In genomic region chr2:74250189-74250631, GRCh38 we compare ENCODE assay signal across 8 cellular contexts. TPM values are rescaled to one million over a fixed set of nuclear protein-coding genes. Genes with fewer than 3 reads are reported as not detected.
DNase-seq lines count a peak whose midpoint lies in the region; ATAC-seq, FAIRE-seq and TF ChIP-seq lines count a peak whose summit lies in the region.

No MANE protein-coding gene starts in this region.

- H3K27ac ChIP-seq in WERI-Rb-1 (no peak overlapping the region), left lung (no peak overlapping the region)

- DNase-seq in NCI-H1105 treated with DMSO at 0.1 percent for 48 hours (lab: John Stamatoyannopoulos, UW) (peak; percentile 47), NCI-H1105 (lab: John Stamatoyannopoulos, UW) (no peak), M059J (ENCODE audit: low read depth) (peak; percentile 25), WERI-Rb-1 (peak; percentile 63), bronchial epithelial cell (ENCODE audit: low read depth) (peak; percentile 29), left lung (peak in 1 of 2 donors; percentile 40), cortex of kidney (lab: John Stamatoyannopoulos, UW) (no peak)
- DNase-seq in stimulated activated CD8-positive, alpha-beta memory T cell treated with anti-CD3 and anti-CD28 coated beads, Interleukin-15, amount 100 ng/mL, for 24 hours (ENCODE audit: low read depth), result peak; percentile 26

- peak; percentile 86 for TF ChIP-seq CTCF in WERI-Rb-1 (IDR thresholded peaks at IDR 0.05; ENCODE audit: low read depth, low read length)
- TF ChIP-seq CTCF in bronchial epithelial cell (IDR thresholded peaks at IDR 0.05; ENCODE audit: insufficient read depth, low read length, severe bottlenecking), result peak; percentile 78
- TF ChIP-seq CTCF in left lung (IDR thresholded peaks at IDR 0.05), result peak; percentile 66 to 74

- FAIRE-seq in bronchial epithelial cell (lab: Jason Lieb, UNC), result no peak

- H3K4me3 ChIP-seq in WERI-Rb-1 (ENCODE audit: low read depth, low read length) (no peak overlapping the region), bronchial epithelial cell (ENCODE audit: low read depth, low read length) (no peak overlapping the region), left lung (no peak overlapping the region)

- intact Hi-C loops in left lung (cut with DNase I), result no loop called here

- H3K36me3 ChIP-seq in WERI-Rb-1 (no peaks in the 10 kb centered on the region; the same call in none of the 2 replicates), bronchial epithelial cell (ENCODE audit: control insufficient read depth, insufficient read depth, low read length) (no peaks in the 10 kb centered on the region), left lung (no peaks in the 10 kb centered on the region)

- no peaks in the 10 kb centered on the region for H3K27me3 ChIP-seq in WERI-Rb-1 (ENCODE audit: insufficient read depth, low read depth, severe bottlenecking)
- H3K27me3 ChIP-seq in bronchial epithelial cell (ENCODE audit: control insufficient read depth, insufficient read depth, low read length), result no peaks in the 10 kb centered on the region
- no peaks in the 10 kb centered on the region for H3K27me3 ChIP-seq in left lung

- no peaks in the 10 kb centered on the region for H3K9me3 ChIP-seq in WERI-Rb-1 (ENCODE audit: severe bottlenecking)
- H3K9me3 ChIP-seq in left lung, result no peaks in the 10 kb centered on the region

- no peaks in the 10 kb centered on the region for H3K4me1 ChIP-seq in left lung

- ATAC-seq in left lung, result peak; percentile 82

RNA-seq across cellular contexts. Expression of gene MTHFD2, which starts 51.8 kb away (rescaled TPM):
- 60.5 and 73.4 TPM in 2 replicates for total RNA-seq in M059J (2014; rRNA removed; shearing (Covaris generic))
- total RNA-seq in bronchial epithelial cell (305 and 333 TPM in 2 replicates), left lung (10 to 100 TPM; 44.6 to 81.2 TPM)

Comparison
In these comparisons a context has a peak if more than half of its experiments do, and no peak if none do; other contexts are left out.
1. DNase-seq: peak in NCI-H1105 treated with DMSO at 0.1 percent for 48 hours (single experiment), M059J (single experiment), WERI-Rb-1 (single experiment), bronchial epithelial cell (single experiment) and stimulated activated CD8-positive, alpha-beta memory T cell treated with anti-CD3 and anti-CD28 coated beads, Interleukin-15, amount 100 ng/mL, for 24 hours (single experiment); none in NCI-H1105 (single experiment) and cortex of kidney (single experiment).
2. Peak in every context shown above with its lines, with median percentiles within 50 percentile points of each other: CTCF ChIP-seq.